8 cellular contexts compared by ENCODE assay signal in the genomic region with DNA sequence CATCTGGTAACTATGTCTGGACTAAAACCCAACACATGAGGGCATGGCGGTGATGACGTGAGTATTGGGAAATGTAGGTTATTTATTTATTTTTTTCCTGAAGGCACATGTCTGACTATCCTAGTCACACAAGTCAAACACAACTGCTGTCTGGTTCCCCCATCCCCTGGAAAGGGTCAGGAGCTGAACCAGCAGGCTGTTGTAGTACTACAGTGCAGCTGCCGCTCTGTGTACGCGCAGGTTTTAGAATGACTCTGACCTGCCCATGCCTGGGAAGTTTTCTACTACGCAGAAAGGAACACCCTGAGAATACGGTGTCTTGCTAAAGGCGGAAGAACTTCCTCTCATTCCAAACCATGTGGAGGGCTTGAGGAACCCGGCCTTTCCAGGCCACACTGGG. TPM values are rescaled to one million over a fixed set of nuclear protein-coding genes. Genes with fewer than 3 reads are reported as not detected.
DNase-seq lines count a peak whose midpoint lies in the region; ATAC-seq lines count a peak whose summit lies in the region.

No MANE protein-coding gene starts in this region.

- in situ Hi-C loops in HAP-1 (cut with MboI; ENCODE audit: low sequenced_read_pairs), result no loop called here

- H3K9me3 ChIP-seq in HAP-1, result no peaks in the 10 kb centered on the region

- H3K4me3 ChIP-seq in HAP-1, result peak overlapping the region; percentile 74

- no peaks in the 10 kb centered on the region for H3K9me3 Mint-ChIP-seq in T-helper 1 cell treated with Interleukin-12 subunit alpha and Interleukin-12 subunit beta and Interleukin-4 antibody, amounts not matched to agents 30 μg/mL and 1 μg/mL, for 36 hours
- no peaks in the 10 kb centered on the region for H3K9me3 Mint-ChIP-seq in central memory CD8-positive, alpha-beta T cell

- H3K36me3 ChIP-seq in HAP-1 (replicated peaks), result peaks cover 20% of the 10 kb centered on the region

- peaks cover 4% of the 10 kb centered on the region for H3K36me3 Mint-ChIP-seq in T-helper 1 cell treated with Interleukin-12 subunit alpha and Interleukin-12 subunit beta and Interleukin-4 antibody, amounts not matched to agents 30 μg/mL and 1 μg/mL, for 36 hours (ENCODE audit: low read depth)
- H3K36me3 Mint-ChIP-seq in central memory CD8-positive, alpha-beta T cell (ENCODE audit: insufficient read depth), result peaks cover 10% of the 10 kb centered on the region

- peak; percentile 26 for ATAC-seq in central memory CD8-positive, alpha-beta T cell (replicated peaks; ENCODE audit: extremely low read depth, poor library complexity, severe bottlenecking)
- peak; percentile 24 for ATAC-seq in left lobe of liver

- peak overlapping the region; percentile 92 for H3K27ac Mint-ChIP-seq in T-helper 1 cell treated with Interleukin-12 subunit alpha and Interleukin-12 subunit beta and Interleukin-4 antibody, amounts not matched to agents 30 μg/mL and 1 μg/mL, for 36 hours
- H3K27ac Mint-ChIP-seq in central memory CD8-positive, alpha-beta T cell (ENCODE audit: low read depth), result peak overlapping the region; percentile 72

- peaks cover 7% of the 10 kb centered on the region for H3K27me3 Mint-ChIP-seq in T-helper 1 cell treated with Interleukin-12 subunit alpha and Interleukin-12 subunit beta and Interleukin-4 antibody, amounts not matched to agents 30 μg/mL and 1 μg/mL, for 36 hours (ENCODE audit: low read depth)
- H3K27me3 Mint-ChIP-seq in central memory CD8-positive, alpha-beta T cell, result peaks cover 7% of the 10 kb centered on the region

- H3K27me3 ChIP-seq in HAP-1 (ENCODE audit: low read depth), result no peaks in the 10 kb centered on the region

- peaks cover 38% of the 10 kb centered on the region for H3K4me1 ChIP-seq in HAP-1

- H3K4me1 Mint-ChIP-seq in T-helper 1 cell treated with Interleukin-12 subunit alpha and Interleukin-12 subunit beta and Interleukin-4 antibody, amounts not matched to agents 30 μg/mL and 1 μg/mL, for 36 hours (ENCODE audit: low read depth), result peaks cover 51% of the 10 kb centered on the region
- peaks cover 37% of the 10 kb centered on the region for H3K4me1 Mint-ChIP-seq in central memory CD8-positive, alpha-beta T cell

- H3K4me3 Mint-ChIP-seq in T-helper 1 cell treated with Interleukin-12 subunit alpha and Interleukin-12 subunit beta and Interleukin-4 antibody, amounts not matched to agents 30 μg/mL and 1 μg/mL, for 36 hours, result peak overlapping the region; percentile 90
- peak overlapping the region; percentile 82 for H3K4me3 Mint-ChIP-seq in central memory CD8-positive, alpha-beta T cell

- DNase-seq in DMS79 treated with DMSO at 0.1 percent for 48 hours (lab: John Stamatoyannopoulos, UW), result peak; percentile 37
- DNase-seq in DMS79 (lab: John Stamatoyannopoulos, UW), result no peak
- DNase-seq in HAP-1 (ENCODE audit: low spot score in 2 of 2), result peak; percentile 29 to 56
- peak; percentile 72 for DNase-seq in LoVo (ENCODE audit: low spot score)
- peak in 1 of 2 donors; percentile 25 for DNase-seq in central memory CD8-positive, alpha-beta T cell (ENCODE audit: low spot score in 2 of 2)
- no peak for DNase-seq in left lobe of liver (ENCODE audit: low spot score)
- peak; percentile 26 to 34 (median 29) for DNase-seq in stimulated activated CD4-positive, alpha-beta T cell treated with anti-CD3 and anti-CD28 coated beads, TNF-alpha, amount 100 ng/mL, for 48 hours (ENCODE audit: low read depth in 3 of 3)

RNA-seq across cellular contexts. Expression of a gene that starts 1.2 kb away (rescaled TPM):
- total RNA-seq in left lobe of liver, result 1.1 TPM

Comparison
In these comparisons a context has a peak if more than half of its experiments do, and no peak if none do; other contexts are left out.
1. DNase-seq: peak in DMS79 treated with DMSO at 0.1 percent for 48 hours (single experiment), HAP-1 (2 of 2), LoVo (single experiment) and stimulated activated CD4-positive, alpha-beta T cell treated with anti-CD3 and anti-CD28 coated beads, TNF-alpha, amount 100 ng/mL, for 48 hours (3 of 3); none in DMS79 (single experiment) and left lobe of liver (single experiment).